In genomic region chr9:126763130-126763764, GRCh38 we compare ENCODE assay signal across 15 cellular contexts. TPM values are rescaled to one million over a fixed set of nuclear protein-coding genes. Genes with fewer than 3 reads are reported as not detected.
DNase-seq lines count a peak whose midpoint lies in the region; ATAC-seq, FAIRE-seq and TF ChIP-seq lines count a peak whose summit lies in the region.
"Had no signal": no experiment of that assay in that cellular context is flagged by ENCODE, and none has a peak within 500 bp of the region (broad histone marks: within the 10 kb centered on the region; RNA-seq: fewer than 3 reads in every experiment).

No MANE protein-coding gene starts in this region.

- H3K36me3 ChIP-seq in MG63 (no peaks in the 10 kb centered on the region), GM12878 (ENCODE audit: control insufficient read depth in 2 of 2, insufficient read depth in 2 of 2, low read length in 1 of 2) (no peaks in the 10 kb centered on the region)

- H3K4me3 Mint-ChIP-seq in activated CD8-positive, alpha-beta T cell treated with anti-CD3 and anti-CD28 coated beads for 36 hours, result no peak overlapping the region
- H3K4me3 Mint-ChIP-seq in activated CD8-positive, alpha-beta T cell treated with anti-CD3 and anti-CD28 coated beads, Interleukin-2, amount 10 ng/mL, durations not matched to agents 7 days and 5 days, result no peak overlapping the region
- peak overlapping the region; percentile 27 for H3K4me3 Mint-ChIP-seq in osteocyte (ENCODE audit: unreplicated experiment)
- H3K4me3 Mint-ChIP-seq in HFFc6, result no peak overlapping the region
- H3K4me3 Mint-ChIP-seq: activated T-cell treated with anti-CD3 and anti-CD28 coated beads, Interleukin-2, amount 50 U/mL, for 24 hours; naive B cell; stimulated activated naive CD8-positive, alpha-beta T cell treated with anti-CD3 and anti-CD28 coated beads, Interleukin-15, Interleukin-2, amounts not matched to agents 100 ng/mL and 50 ng/mL, for 24 hours had no signal

- H3K9ac ChIP-seq in GM12878 (ENCODE audit: control insufficient read depth, insufficient read depth, low read length), result no peak overlapping the region

- no peaks in the 10 kb centered on the region for H3K79me2 ChIP-seq in GM12878 (ENCODE audit: control insufficient read depth, insufficient read depth, low read length)

- H3K27me3 ChIP-seq in MG63, result no peaks in the 10 kb centered on the region
- no peaks in the 10 kb centered on the region for H3K27me3 ChIP-seq in GM12878 (replicated peaks in 1 of 2; ENCODE audit: control insufficient read depth in 2 of 2, insufficient read depth in 2 of 2, low read length in 1 of 2)

- SMC1A ChIA-PET in GM12878 (lab: Charles Lee; ENCODE audit: uncharacterized antibody, unreplicated experiment), result interaction anchor here (1.0 kb wide), 1 partner anchor 56 kb away, joined by 3 read pairs; no protein-coding TSS in a partner anchor

- H3K36me3 Mint-ChIP-seq in activated CD8-positive, alpha-beta T cell treated with anti-CD3 and anti-CD28 coated beads for 36 hours (ENCODE audit: low read depth), result no peaks in the 10 kb centered on the region
- no peaks in the 10 kb centered on the region for H3K36me3 Mint-ChIP-seq in activated CD8-positive, alpha-beta T cell treated with anti-CD3 and anti-CD28 coated beads, Interleukin-2, amount 10 ng/mL, durations not matched to agents 7 days and 5 days (ENCODE audit: low read depth)
- no peaks in the 10 kb centered on the region for H3K36me3 Mint-ChIP-seq in osteocyte (ENCODE audit: unreplicated experiment)
- H3K36me3 Mint-ChIP-seq in HFFc6 (ENCODE audit: low read depth), result no peaks in the 10 kb centered on the region
- H3K36me3 Mint-ChIP-seq: naive B cell had no signal

- H2AFZ ChIP-seq in GM12878 (ENCODE audit: control insufficient read depth, low read depth, low read length), result no peak overlapping the region

- H3K4me1 ChIP-seq in GM12878 (ENCODE audit: control insufficient read depth, insufficient read depth, low read length), result no peaks in the 10 kb centered on the region

- DNase-seq in activated CD8-positive, alpha-beta T cell treated with anti-CD3 and anti-CD28 coated beads for 36 hours, result peak; percentile 26
- DNase-seq in activated CD8-positive, alpha-beta T cell treated with anti-CD3 and anti-CD28 coated beads, Interleukin-2, amount 10 ng/mL, durations not matched to agents 7 days and 5 days, result no peak
- DNase-seq in MG63 (peak; percentile 80), GM12878 (ENCODE audit: low read depth, low spot score) (no peak), osteocyte (ENCODE audit: extremely low spot score, unreplicated experiment) (no peak), Ammon's horn (ENCODE audit: low spot score) (no peak), pons (ENCODE audit: low spot score) (no peak), HFFc6 (no peak)
- DNase-seq: activated T-cell treated with anti-CD3 and anti-CD28 coated beads, Interleukin-2, amount 50 U/mL, for 24 hours; MM.1S; naive B cell; NCI-H524 treated with DMSO at 0.1 percent for 48 hours; right cardiac atrium had no signal

- POLR2A ChIA-PET in activated CD8-positive, alpha-beta T cell treated with anti-CD3 and anti-CD28 coated beads for 36 hours (lab: Charles Lee), result no interaction called here
- POLR2A ChIA-PET in activated CD8-positive, alpha-beta T cell treated with anti-CD3 and anti-CD28 coated beads, Interleukin-2, amount 10 ng/mL, durations not matched to agents 7 days and 5 days (lab: Charles Lee), result no interaction called here
- POLR2A ChIA-PET in GM12878 (lab: Charles Lee), result no interaction called here

- CTCF ChIA-PET in activated CD8-positive, alpha-beta T cell treated with anti-CD3 and anti-CD28 coated beads for 36 hours (lab: Charles Lee), result interaction anchor here (1.0 to 1.5 kb wide), 2 partner anchors 18 to 57 kb away, joined by 3 to 9 read pairs; no protein-coding TSS in a partner anchor
- CTCF ChIA-PET in activated CD8-positive, alpha-beta T cell treated with anti-CD3 and anti-CD28 coated beads, Interleukin-2, amount 10 ng/mL, durations not matched to agents 7 days and 5 days (lab: Charles Lee), result interaction anchor here (0.6 to 2.7 kb wide), 4 partner anchors 10 to 61 kb away, joined by 3 to 11 read pairs (median 4); no protein-coding TSS in a partner anchor
- CTCF ChIA-PET in GM12878 (lab: Yijun Ruan, JAX), result interaction anchor here (0.9 to 2.9 kb wide), 3 partner anchors 19 to 59 kb away, joined by 3 to 9 read pairs (median 3); no protein-coding TSS in a partner anchor

- in situ Hi-C loops in GM12878 (cut with MboI), result no loop called here

- TF ChIP-seq EP300 in GM12878 (IDR thresholded peaks at IDR 0.05; ENCODE audit: borderline replicate concordance in 1 of 2, control insufficient read depth in 1 of 2, low read depth in 2 of 2, low read length in 2 of 2), result no peak

- no peak for TF ChIP-seq CTCF in activated CD8-positive, alpha-beta T cell treated with anti-CD3 and anti-CD28 coated beads for 36 hours (IDR thresholded peaks at IDR 0.05)
- no peak for TF ChIP-seq CTCF in GM12878 (IDR thresholded peaks at IDR 0.05 in 2 of 3, conservative IDR thresholded peaks at IDR 0.05 in 1 of 3; ENCODE audit: control insufficient read depth in 2 of 3, extremely low read depth in 1 of 3, insufficient read depth in 1 of 3, low read depth in 3 of 3, low read length in 3 of 3)
- TF ChIP-seq CTCF in osteocyte (IDR thresholded peaks at IDR 0.05), result no peak
- no peak for TF ChIP-seq CTCF in HFFc6 (IDR thresholded peaks at IDR 0.05)

- FAIRE-seq in GM12878 (lab: Jason Lieb, UNC), result peak; percentile 66
- FAIRE-seq: G401.6 had no signal

- no TSS peak for BruUV-seq in GM12878 (replicated peaks; lab: Mats Ljungman, UMichigan)

- H4K20me1 ChIP-seq in GM12878 (ENCODE audit: control insufficient read depth, insufficient read depth), result no peaks in the 10 kb centered on the region

- no peak for TF ChIP-seq POLR2A in GM12878 (IDR thresholded peaks at IDR 0.05; ENCODE audit: low read depth, low read length)

- no peak overlapping the region for H3K4me2 ChIP-seq in GM12878 (ENCODE audit: control insufficient read depth, insufficient read depth)

- no peak overlapping the region for H3K27ac Mint-ChIP-seq in activated CD8-positive, alpha-beta T cell treated with anti-CD3 and anti-CD28 coated beads for 36 hours
- H3K27ac Mint-ChIP-seq in activated CD8-positive, alpha-beta T cell treated with anti-CD3 and anti-CD28 coated beads, Interleukin-2, amount 10 ng/mL, durations not matched to agents 7 days and 5 days, result no peak overlapping the region
- H3K27ac Mint-ChIP-seq in osteocyte (ENCODE audit: unreplicated experiment) (peak overlapping the region; percentile 18), HFFc6 (no peak overlapping the region)
- H3K27ac Mint-ChIP-seq: activated T-cell treated with anti-CD3 and anti-CD28 coated beads, Interleukin-2, amount 50 U/mL, for 24 hours; naive B cell; stimulated activated naive CD8-positive, alpha-beta T cell treated with anti-CD3 and anti-CD28 coated beads, Interleukin-15, Interleukin-2, amounts not matched to agents 100 ng/mL and 50 ng/mL, for 24 hours had no signal

- H3K4me3 ChIP-seq in MG63 (peak overlapping the region; percentile 53), GM12878 (no peak overlapping the region)

- WGBS in GM12878 (ENCODE audit: insufficient coverage, insufficient replicate concordance, low lambda C conversion rate, missing lambda C conversion rate), result 65% methylated on average over 7 of the region's 7 CpGs

- no peaks in the 10 kb centered on the region for H3K4me1 Mint-ChIP-seq in activated CD8-positive, alpha-beta T cell treated with anti-CD3 and anti-CD28 coated beads for 36 hours (ENCODE audit: low read depth)
- no peaks in the 10 kb centered on the region for H3K4me1 Mint-ChIP-seq in activated CD8-positive, alpha-beta T cell treated with anti-CD3 and anti-CD28 coated beads, Interleukin-2, amount 10 ng/mL, durations not matched to agents 7 days and 5 days (ENCODE audit: low read depth)
- H3K4me1 Mint-ChIP-seq in osteocyte (ENCODE audit: unreplicated experiment) (peaks cover 6% of the 10 kb centered on the region), HFFc6 (ENCODE audit: low read depth) (no peaks in the 10 kb centered on the region)
- H3K4me1 Mint-ChIP-seq: naive B cell had no signal

- peak; percentile 77 for ATAC-seq in activated CD8-positive, alpha-beta T cell treated with anti-CD3 and anti-CD28 coated beads for 36 hours
- ATAC-seq in activated CD8-positive, alpha-beta T cell treated with anti-CD3 and anti-CD28 coated beads, Interleukin-2, amount 10 ng/mL, durations not matched to agents 7 days and 5 days, result no peak
- ATAC-seq in GM12878, result peak; percentile 59
- ATAC-seq: right cardiac atrium had no signal

- no peak for TF ChIP-seq RAD21 in GM12878 (IDR thresholded peaks at IDR 0.05; ENCODE audit: insufficient read depth, low read depth, low read length)

- RAD21 ChIA-PET in GM12878 (lab: Charles Lee; ENCODE audit: unreplicated experiment), result no interaction called here

- H3K9me3 Mint-ChIP-seq in activated CD8-positive, alpha-beta T cell treated with anti-CD3 and anti-CD28 coated beads for 36 hours, result no peaks in the 10 kb centered on the region
- H3K9me3 Mint-ChIP-seq in activated CD8-positive, alpha-beta T cell treated with anti-CD3 and anti-CD28 coated beads, Interleukin-2, amount 10 ng/mL, durations not matched to agents 7 days and 5 days (ENCODE audit: insufficient read depth), result no peaks in the 10 kb centered on the region
- H3K9me3 Mint-ChIP-seq in osteocyte (ENCODE audit: unreplicated experiment), result no peaks in the 10 kb centered on the region
- no peaks in the 10 kb centered on the region for H3K9me3 Mint-ChIP-seq in HFFc6
- H3K9me3 Mint-ChIP-seq: activated T-cell treated with anti-CD3 and anti-CD28 coated beads, Interleukin-2, amount 50 U/mL, for 24 hours; naive B cell; stimulated activated naive CD8-positive, alpha-beta T cell treated with anti-CD3 and anti-CD28 coated beads, Interleukin-15, Interleukin-2, amounts not matched to agents 100 ng/mL and 50 ng/mL, for 24 hours had no signal

- H3K27ac ChIP-seq in GM12878 (ENCODE audit: control insufficient read depth, insufficient read depth), result no peak overlapping the region

- intact Hi-C loops in activated CD8-positive, alpha-beta T cell treated with anti-CD3 and anti-CD28 coated beads for 36 hours (cut with micrococcal nuclease), result no loop called here
- intact Hi-C loops in GM12878 (cut with micrococcal nuclease; ENCODE audit: unreplicated experiment), result no loop called here

- H3K9me3 ChIP-seq in MG63 (no peaks in the 10 kb centered on the region), GM12878 (replicated peaks; ENCODE audit: control insufficient read depth, insufficient read depth, low read length) (no peaks in the 10 kb centered on the region)

- no peaks in the 10 kb centered on the region for H3K27me3 Mint-ChIP-seq in activated CD8-positive, alpha-beta T cell treated with anti-CD3 and anti-CD28 coated beads for 36 hours
- H3K27me3 Mint-ChIP-seq in activated CD8-positive, alpha-beta T cell treated with anti-CD3 and anti-CD28 coated beads, Interleukin-2, amount 10 ng/mL, durations not matched to agents 7 days and 5 days (ENCODE audit: low read depth), result peaks cover 2% of the 10 kb centered on the region
- peaks cover 17% of the 10 kb centered on the region for H3K27me3 Mint-ChIP-seq in osteocyte (ENCODE audit: unreplicated experiment)
- H3K27me3 Mint-ChIP-seq in HFFc6 (ENCODE audit: insufficient read depth), result peaks cover 18% of the 10 kb centered on the region; the same call in 1 of the 2 replicates
- H3K27me3 Mint-ChIP-seq: activated T-cell treated with anti-CD3 and anti-CD28 coated beads, Interleukin-2, amount 50 U/mL, for 24 hours; stimulated activated naive CD8-positive, alpha-beta T cell treated with anti-CD3 and anti-CD28 coated beads, Interleukin-15, Interleukin-2, amounts not matched to agents 100 ng/mL and 50 ng/mL, for 24 hours had no signal

RNA-seq across cellular contexts. Expression of gene ZBTB43, which starts 41.6 kb away (rescaled TPM):
- total RNA-seq in activated CD8-positive, alpha-beta T cell treated with anti-CD3 and anti-CD28 coated beads for 36 hours, result 10 to 100 TPM; 14.3 to 21.1 TPM
- 10 to 100 TPM; 13.6 to 19.1 TPM for total RNA-seq in activated CD8-positive, alpha-beta T cell treated with anti-CD3 and anti-CD28 coated beads, Interleukin-2, amount 10 ng/mL, durations not matched to agents 7 days and 5 days
- total RNA-seq in MG63 (2014; rRNA removed; shearing (Covaris generic); ENCODE audit: low replicate concordance), result 3.2 and 3.8 TPM in 2 replicates
- 22.0 and 22.3 TPM in 2 replicates for total RNA-seq in GM12878 (2013; cell fraction: nucleolus; rRNA removed)
- 7.4 and 8.4 TPM in 2 replicates for total RNA-seq in GM12878 (2014; rRNA removed)
- total RNA-seq in GM12878 (2014; rRNA removed; fragmentation: Illumina TruSeq; extraction: Trizol), result 8.2 and 9.4 TPM in 2 replicates
- total RNA-seq in GM12878 (2021), result 12.9 and 16.4 TPM in 2 replicates
- polyA plus RNA-seq in GM12878 (2011; ENCODE audit: low read depth), result 8.0 TPM
- 19.3 and 24.7 TPM in 2 replicates for polyA plus RNA-seq in GM12878 (2011; rRNA removed)
- 6.8 and 10.4 TPM in 2 replicates for polyA plus RNA-seq in GM12878 (2011; cell fraction: cytosol; rRNA removed)
- 5.7 and 7.4 TPM in 2 replicates for polyA plus RNA-seq in GM12878 (2011; cell fraction: nucleus; rRNA removed)
- 7.6 and 10.2 TPM in 2 replicates for polyA plus RNA-seq in GM12878 (2012)
- polyA plus RNA-seq in GM12878 (2014; fragmentation: Illumina TruSeq; extraction: Trizol), result 6.9 and 10.1 TPM in 2 replicates
- polyA plus RNA-seq in GM12878 (2014; fragmentation: Nextera tagmentation; extraction: Ambion mirVana), result 1 to 10 TPM; 2.4 to 5.3 TPM
- polyA plus RNA-seq in GM12878 (2014; rRNA removed), result 5.9 and 8.0 TPM in 2 replicates
- polyA plus RNA-seq in GM12878 (2016; fragmentation: Nextera tagmentation; extraction: Ambion mirVana), result 10 to 100 TPM; 10.2 to 10.5 TPM
- polyA minus RNA-seq in GM12878 (2011; rRNA and poly(A)+ RNA removed), result 10.1 and 15.1 TPM in 2 replicates
- 5.7 and 15.5 TPM in 2 replicates for polyA minus RNA-seq in GM12878 (2011; cell fraction: cytosol; rRNA and poly(A)+ RNA removed)
- 3.5 and 5.3 TPM in 2 replicates for polyA minus RNA-seq in GM12878 (2011; cell fraction: nucleus; rRNA and poly(A)+ RNA removed)
- 17.1 and 20.3 TPM in 2 replicates for total RNA-seq in osteocyte
- total RNA-seq in HFFc6 (2021; fragmentation: NEBNext Ultra II Directional; extraction: Animal tissue kit (Norgen Biotek cat#: 25700)), result 10 to 100 TPM in 5 of 6 experiments, 1 to 10 TPM in 1; 9.2 to 15.9 (median 13.6) TPM

Comparison
In these comparisons a context has a peak if more than half of its experiments do, and no peak if none do; other contexts are left out.
1. DNase-seq: peak in activated CD8-positive, alpha-beta T cell treated with anti-CD3 and anti-CD28 coated beads for 36 hours (single experiment) and MG63 (single experiment); none in activated CD8-positive, alpha-beta T cell treated with anti-CD3 and anti-CD28 coated beads, Interleukin-2, amount 10 ng/mL, durations not matched to agents 7 days and 5 days (single experiment), GM12878 (single experiment), osteocyte (single experiment), Ammon's horn (single experiment), pons (single experiment) and HFFc6 (single experiment).